1 cellular context compared by ENCODE assay signal in the genomic region with DNA sequence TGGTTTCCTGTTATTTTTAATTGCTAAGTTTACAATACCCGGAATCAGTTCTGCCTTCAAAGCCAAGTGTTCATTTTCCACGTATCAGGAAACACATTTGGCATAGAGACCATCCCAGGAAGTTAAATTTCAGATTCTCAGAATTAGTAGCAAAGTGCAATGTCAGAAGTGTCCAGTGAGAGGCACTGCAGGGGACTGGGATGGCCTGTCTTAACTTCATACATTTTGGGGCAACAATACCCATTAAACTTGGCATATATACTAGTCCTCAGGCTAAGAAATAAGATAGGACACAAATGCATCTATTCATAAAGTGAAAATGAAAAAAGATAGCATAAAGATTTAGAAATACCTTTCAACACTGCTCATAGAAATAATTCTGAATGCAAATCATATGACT.
TF ChIP-seq lines count a peak whose summit lies in the region.

No MANE protein-coding gene starts in this region.

TF ChIP-seq in IMR-90, 13 proteins besides CTCF, POLR2A, EP300 and RAD21 (continued from another document):
- TF ChIP-seq, protein P1, sequence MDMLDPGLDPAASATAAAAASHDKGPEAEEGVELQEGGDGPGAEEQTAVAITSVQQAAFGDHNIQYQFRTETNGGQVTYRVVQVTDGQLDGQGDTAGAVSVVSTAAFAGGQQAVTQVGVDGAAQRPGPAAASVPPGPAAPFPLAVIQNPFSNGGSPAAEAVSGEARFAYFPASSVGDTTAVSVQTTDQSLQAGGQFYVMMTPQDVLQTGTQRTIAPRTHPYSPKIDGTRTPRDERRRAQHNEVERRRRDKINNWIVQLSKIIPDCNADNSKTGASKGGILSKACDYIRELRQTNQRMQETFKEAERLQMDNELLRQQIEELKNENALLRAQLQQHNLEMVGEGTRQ (IDR thresholded peaks at IDR 0.05; ENCODE audit: low read depth, low read length) = no peak
